In the genomic region with DNA sequence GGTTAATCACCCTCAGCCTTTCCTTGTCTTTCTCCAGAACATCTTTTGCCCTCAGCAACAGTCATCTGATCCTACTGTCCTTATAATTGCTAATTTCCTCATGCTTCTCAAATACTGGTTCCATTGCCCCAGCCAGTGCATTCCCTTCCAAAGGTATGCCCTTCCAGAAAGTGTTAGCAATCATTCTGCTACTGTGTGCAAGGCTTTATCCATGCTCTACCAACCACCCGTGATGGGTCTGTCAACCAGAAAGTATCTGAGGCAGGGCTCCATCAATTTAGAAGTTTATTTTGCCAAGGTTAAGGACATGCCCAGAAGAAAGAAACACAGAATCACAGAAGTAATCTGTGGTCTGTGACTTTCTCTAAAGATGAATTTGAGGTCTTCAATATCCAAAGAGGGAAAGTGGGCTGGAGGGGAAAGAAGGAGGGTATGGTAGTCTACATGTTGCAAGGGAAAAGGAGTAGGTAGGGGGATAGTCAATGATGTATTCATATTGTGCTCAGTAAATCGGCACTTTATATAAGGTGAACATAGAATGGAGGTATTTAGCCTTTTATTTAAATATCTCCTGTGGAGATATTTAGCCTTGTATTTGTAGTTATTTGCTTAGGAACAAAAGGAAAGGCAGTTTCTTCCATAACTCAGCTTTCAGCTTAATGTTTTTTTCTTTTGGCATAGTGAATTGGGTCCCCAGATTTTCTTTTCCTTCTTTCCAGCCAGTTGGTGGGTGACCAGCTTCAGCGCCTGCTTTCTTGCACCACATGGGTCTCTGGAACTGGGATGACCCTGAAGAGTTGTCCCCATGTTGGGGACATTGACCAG, we compare ENCODE assay signal across 22 cellular contexts. TPM values are rescaled to one million over a fixed set of nuclear protein-coding genes. Genes with fewer than 3 reads are reported as not detected.
DNase-seq lines count a peak whose midpoint lies in the region; TF ChIP-seq lines count a peak whose summit lies in the region.
"Had no signal": no experiment of that assay in that cellular context is flagged by ENCODE, and none has a peak within 500 bp of the region (broad histone marks: within the 10 kb centered on the region; RNA-seq: fewer than 3 reads in every experiment).

No MANE protein-coding gene starts in this region.

- H2AFZ ChIP-seq in hepatocyte (no peak overlapping the region), trophoblast cell (ENCODE audit: insufficient read depth, low read length, poor library complexity) (no peak overlapping the region)
- H2AFZ ChIP-seq: GM23248, PC-9 had no signal

- H3K27ac ChIP-seq in hepatocyte, result peak overlapping the region; percentile 97
- peak overlapping the region; percentile 50 for H3K27ac ChIP-seq in trophoblast cell (ENCODE audit: low read depth, low read length)
- H3K27ac ChIP-seq: ascending aorta, GM23248, heart right ventricle, PC-9, SJCRH30 had no signal

- H3K27ac Mint-ChIP-seq in progenitor cell of endocrine pancreas, result no peak overlapping the region
- H3K27ac Mint-ChIP-seq: activated CD4-positive, alpha-beta memory T cell treated with anti-CD3 and anti-CD28 coated beads for 36 hours; natural killer cell treated with Interleukin-12 subunit alpha and Interleukin-12 subunit beta and Interleukin-15 and Interleukin-18, amount 100 ng/mL, for 72 hours had no signal

- DNase-seq in Caki2 (ENCODE audit: low read depth) (peak; percentile 78), NCI-H69 (lab: John Stamatoyannopoulos, UW) (peak; percentile 41), hepatocyte (ENCODE audit: low spot score) (no peak), trophoblast cell (no peak), progenitor cell of endocrine pancreas (ENCODE audit: low spot score, unreplicated experiment) (no peak), mucosa of gallbladder (ENCODE audit: low spot score) (no peak), GM13976 (ENCODE audit: low spot score) (no peak), cerebellum (ENCODE audit: low spot score) (no peak)
- DNase-seq: activated CD4-positive, alpha-beta memory T cell treated with anti-CD3 and anti-CD28 coated beads for 36 hours; activated naive CD4-positive, alpha-beta T cell treated with anti-CD3 and anti-CD28 coated beads, Interleukin-2, amount 50 U/mL, for 16 hours; activated T-cell treated with anti-CD3 and anti-CD28 coated beads, Interleukin-2, amount 50 U/mL, for 4 hours; COR-L47; EL; GM23248; heart right ventricle; NCI-H1105; NCI-H2081 treated with DMSO at 0.1 percent for 48 hours; NCI-H524 treated with DMSO at 0.1 percent for 48 hours; PC-9; SJCRH30 had no signal

- no peaks in the 10 kb centered on the region for H3K27me3 ChIP-seq in hepatocyte
- no peaks in the 10 kb centered on the region for H3K27me3 ChIP-seq in trophoblast cell (ENCODE audit: insufficient read depth, low read length)
- H3K27me3 ChIP-seq: ascending aorta, heart right ventricle, SJCRH30 had no signal

- no peak overlapping the region for H3K4me3 ChIP-seq in hepatocyte
- H3K4me3 ChIP-seq in trophoblast cell (ENCODE audit: low read depth, low read length), result no peak overlapping the region
- H3K4me3 ChIP-seq: ascending aorta, GM23248, heart right ventricle, PC-9, SJCRH30 had no signal

- no peak overlapping the region for H4K12ac ChIP-seq in trophoblast cell (ENCODE audit: low read depth, low read length)

- H3K36me3 ChIP-seq in hepatocyte (replicated peaks; ENCODE audit: insufficient read depth, low read depth) (no peaks in the 10 kb centered on the region), trophoblast cell (ENCODE audit: control insufficient read depth in 1 of 2, insufficient read depth in 2 of 2, low read length in 2 of 2) (no peaks in the 10 kb centered on the region)
- H3K36me3 ChIP-seq: ascending aorta, heart right ventricle, SJCRH30 had no signal

- peaks cover 31% of the 10 kb centered on the region for H3K4me1 Mint-ChIP-seq in progenitor cell of endocrine pancreas (ENCODE audit: low read depth)

- H4K20me1 ChIP-seq in hepatocyte (ENCODE audit: insufficient read depth, poor library complexity, severe bottlenecking), result no peaks in the 10 kb centered on the region

- H3K9ac ChIP-seq in trophoblast cell (ENCODE audit: low read length), result no peak overlapping the region
- H3K9ac ChIP-seq: GM23248 had no signal

- H3K23ac ChIP-seq in trophoblast cell (ENCODE audit: low read length), result no peak overlapping the region

- H2AK5ac ChIP-seq in trophoblast cell (ENCODE audit: low read length), result peak overlapping the region; percentile 15

- peaks cover 6% of the 10 kb centered on the region for H3K9me3 Mint-ChIP-seq in progenitor cell of endocrine pancreas (ENCODE audit: low read depth)
- H3K9me3 Mint-ChIP-seq: activated CD4-positive, alpha-beta memory T cell treated with anti-CD3 and anti-CD28 coated beads for 36 hours; activated T-cell treated with anti-CD3 and anti-CD28 coated beads, Interleukin-2, amount 50 U/mL, for 4 hours; natural killer cell treated with Interleukin-12 subunit alpha and Interleukin-12 subunit beta and Interleukin-15 and Interleukin-18, amount 100 ng/mL, for 72 hours had no signal

- peak overlapping the region; percentile 65 for H2BK120ac ChIP-seq in trophoblast cell (ENCODE audit: insufficient read depth, low read length, poor library complexity)

- no peak overlapping the region for H3K4ac ChIP-seq in trophoblast cell (ENCODE audit: low read depth, low read length)

- H4K91ac ChIP-seq in trophoblast cell (ENCODE audit: low read depth, low read length), result peak overlapping the region; percentile 69

- no peaks in the 10 kb centered on the region for H3K27me3 Mint-ChIP-seq in progenitor cell of endocrine pancreas
- H3K27me3 Mint-ChIP-seq: activated CD4-positive, alpha-beta memory T cell treated with anti-CD3 and anti-CD28 coated beads for 36 hours; natural killer cell treated with Interleukin-12 subunit alpha and Interleukin-12 subunit beta and Interleukin-15 and Interleukin-18, amount 100 ng/mL, for 72 hours had no signal

- H3K9me2 ChIP-seq in hepatocyte (replicated peaks; ENCODE audit: insufficient read depth), result no peaks in the 10 kb centered on the region

- peak overlapping the region; percentile 32 for H3K14ac ChIP-seq in trophoblast cell (ENCODE audit: low read length)

- H3K79me1 ChIP-seq in trophoblast cell (ENCODE audit: low read length), result peaks cover 18% of the 10 kb centered on the region

- H3K36me3 Mint-ChIP-seq in progenitor cell of endocrine pancreas (ENCODE audit: insufficient read depth), result no peaks in the 10 kb centered on the region
- H3K36me3 Mint-ChIP-seq: activated CD4-positive, alpha-beta memory T cell treated with anti-CD3 and anti-CD28 coated beads for 36 hours; natural killer cell treated with Interleukin-12 subunit alpha and Interleukin-12 subunit beta and Interleukin-15 and Interleukin-18, amount 100 ng/mL, for 72 hours had no signal

- H3K79me2 ChIP-seq in hepatocyte (no peaks in the 10 kb centered on the region), trophoblast cell (ENCODE audit: control insufficient read depth, insufficient read depth, low read length, poor library complexity) (no peaks in the 10 kb centered on the region)

- H3K9me3 ChIP-seq in hepatocyte (ENCODE audit: low read depth) (no peaks in the 10 kb centered on the region), trophoblast cell (ENCODE audit: insufficient read depth, low read depth, low read length) (no peaks in the 10 kb centered on the region)
- H3K9me3 ChIP-seq: ascending aorta, heart right ventricle, SJCRH30 had no signal

- no peak for TF ChIP-seq CTCF in hepatocyte (IDR thresholded peaks at IDR 0.05; ENCODE audit: poor library complexity)
- no peak for TF ChIP-seq CTCF in progenitor cell of endocrine pancreas (IDR thresholded peaks at IDR 0.05; ENCODE audit: unreplicated experiment)
- no peak for TF ChIP-seq CTCF in GM13976 (IDR thresholded peaks at IDR 0.05; ENCODE audit: borderline replicate concordance, control extremely low read depth, extremely low read depth, insufficient read depth, missing control alignments)

- H2BK12ac ChIP-seq in trophoblast cell (ENCODE audit: low read length), result peak overlapping the region; percentile 46

- H3K4me2 ChIP-seq in hepatocyte (peak overlapping the region; percentile 59), trophoblast cell (ENCODE audit: low read length) (no peak overlapping the region)
- H3K4me2 ChIP-seq: PC-9 had no signal

- 91% methylated on average over 3 of the region's 3 CpGs for WGBS in hepatocyte (ENCODE audit: low lambda C conversion rate, missing lambda C conversion rate)
- WGBS in trophoblast cell (ENCODE audit: extremely low coverage, insufficient coverage, insufficient read length), result no CpG with 5 or more reads among the region's 3 CpGs

- no peak overlapping the region for H4K8ac ChIP-seq in trophoblast cell (ENCODE audit: low read depth, low read length)

- no peak overlapping the region for H3K18ac ChIP-seq in trophoblast cell (ENCODE audit: low read length)

- in situ Hi-C loops in Caki2 (cut with HindIII; ENCODE audit: low pct_unique_long_range_greater_than_20kb, low sequenced_read_pairs), result no loop called here
- in situ Hi-C loops in GM13976 (cut with MboI; ENCODE audit: low sequenced_read_pairs, unreplicated experiment), result no loop called here

- H3K4me1 ChIP-seq in hepatocyte (ENCODE audit: insufficient read depth) (peaks cover 41% of the 10 kb centered on the region), trophoblast cell (ENCODE audit: control insufficient read depth in 1 of 2, insufficient read depth in 2 of 2, low read length in 2 of 2) (peaks cover 16 to 23% of the 10 kb centered on the region in 2 experiments)
- H3K4me1 ChIP-seq: ascending aorta had no signal

- H2BK5ac ChIP-seq in trophoblast cell (ENCODE audit: low read depth, low read length, poor library complexity), result peak overlapping the region; percentile 26

- H3K4me3 Mint-ChIP-seq in progenitor cell of endocrine pancreas (ENCODE audit: low read depth), result no peak overlapping the region
- H3K4me3 Mint-ChIP-seq: activated CD4-positive, alpha-beta memory T cell treated with anti-CD3 and anti-CD28 coated beads for 36 hours; activated T-cell treated with anti-CD3 and anti-CD28 coated beads, Interleukin-2, amount 50 U/mL, for 4 hours; natural killer cell treated with Interleukin-12 subunit alpha and Interleukin-12 subunit beta and Interleukin-15 and Interleukin-18, amount 100 ng/mL, for 72 hours had no signal

RNA-seq across cellular contexts. Expression of gene PAQR8, which starts 35.2 kb away (rescaled TPM):
- 3.7 and 3.9 TPM in 2 replicates for total RNA-seq in Caki2 (2014; rRNA removed; shearing (Covaris generic); ENCODE audit: low replicate concordance)
- total RNA-seq in hepatocyte, result 34.0 and 36.9 TPM in 2 replicates
- polyA plus RNA-seq in hepatocyte, result 20.3 and 20.8 TPM in 2 replicates
- 141 and 153 TPM in 2 replicates for polyA plus RNA-seq in trophoblast cell (2013)
- 13.9 and 15.2 TPM in 2 replicates for total RNA-seq in progenitor cell of endocrine pancreas
- 23.2 TPM for total RNA-seq in mucosa of gallbladder
- total RNA-seq in cerebellum, result 20.6 TPM

RNA-seq across cellular contexts. Expression of gene MCM3, which starts 42.2 kb away (rescaled TPM):
- total RNA-seq in Caki2 (2014; rRNA removed; shearing (Covaris generic); ENCODE audit: low replicate concordance), result 209 and 231 TPM in 2 replicates
- total RNA-seq in hepatocyte (36.4 and 40.7 TPM in 2 replicates), progenitor cell of endocrine pancreas (118 and 121 TPM in 2 replicates), mucosa of gallbladder (32.2 TPM), cerebellum (27.2 TPM)
- polyA plus RNA-seq in hepatocyte, result 32.6 and 33.8 TPM in 2 replicates
- 53.0 and 56.6 TPM in 2 replicates for polyA plus RNA-seq in trophoblast cell (2013)

Comparison
In these comparisons a context has a peak if more than half of its experiments do, and no peak if none do; other contexts are left out.
1. DNase-seq: peak in Caki2 (single experiment) and NCI-H69 (single experiment); none in hepatocyte (single experiment), trophoblast cell (0 of 2), progenitor cell of endocrine pancreas (single experiment), mucosa of gallbladder (single experiment), GM13976 (single experiment) and cerebellum (single experiment).